In genomic region chr9:98311541-98311940, GRCh38 we compare ENCODE assay signal across 29 cellular contexts.
"Had no signal": no experiment of that assay in that cellular context is flagged by ENCODE, and none has a peak within 500 bp of the region (broad histone marks: within the 10 kb centered on the region; RNA-seq: fewer than 3 reads in every experiment).

No MANE protein-coding gene starts in this region.

- H3K27ac ChIP-seq: brain microvascular endothelial cell, Peyer's patch, SJSA1 had no signal

- FAIRE-seq: TTC549 had no signal

- H3K4me3 Mint-ChIP-seq: activated CD4-positive, alpha-beta T cell treated with anti-CD3 and anti-CD28 coated beads, Interleukin-2, amount 10 ng/mL, durations not matched to agents 24 days and 14 days; activated CD8-positive, alpha-beta T cell treated with anti-CD3 and anti-CD28 coated beads for 36 hours; activated naive CD8-positive, alpha-beta T cell treated with anti-CD3 and anti-CD28 coated beads for 36 hours; activated T-cell treated with anti-CD3 and anti-CD28 coated beads, Interleukin-2, amount 50 U/mL, for 72 hours; activated T-helper 17 cell treated with anti-CD3 and anti-CD28 coated beads, Interleukin-2, amount 50 U/mL, for 72 hours; T-helper 1 cell treated with Interleukin-12 subunit alpha and Interleukin-12 subunit beta and Interleukin-4 antibody, amounts not matched to agents 30 μg/mL and 1 μg/mL, for 36 hours; T-helper 2 cell treated with Interferon-gamma antibody and Interleukin-4, amounts not matched to agents 5 μg/mL and 100 μg/mL, for 36 hours had no signal

- H3K9ac ChIP-seq: SK-N-SH had no signal

- H3K9me3 Mint-ChIP-seq: activated CD4-positive, alpha-beta T cell treated with anti-CD3 and anti-CD28 coated beads, Interleukin-2, amount 10 ng/mL, durations not matched to agents 24 days and 14 days; activated CD8-positive, alpha-beta T cell treated with anti-CD3 and anti-CD28 coated beads for 36 hours; activated naive CD8-positive, alpha-beta T cell treated with anti-CD3 and anti-CD28 coated beads for 36 hours; activated T-cell treated with anti-CD3 and anti-CD28 coated beads, Interleukin-2, amount 50 U/mL, for 72 hours; activated T-helper 17 cell treated with anti-CD3 and anti-CD28 coated beads, Interleukin-2, amount 50 U/mL, for 72 hours; T-helper 1 cell treated with Interleukin-12 subunit alpha and Interleukin-12 subunit beta and Interleukin-4 antibody, amounts not matched to agents 30 μg/mL and 1 μg/mL, for 36 hours; T-helper 2 cell treated with Interferon-gamma antibody and Interleukin-4, amounts not matched to agents 5 μg/mL and 100 μg/mL, for 36 hours had no signal

- ATAC-seq: activated CD8-positive, alpha-beta T cell treated with anti-CD3 and anti-CD28 coated beads for 36 hours; activated T-cell treated with anti-CD3 and anti-CD28 coated beads, Interleukin-2, amount 50 U/mL, for 72 hours; activated T-helper 17 cell treated with anti-CD3 and anti-CD28 coated beads, Interleukin-2, amount 50 U/mL, for 72 hours; PC-3 had no signal

- H3K27ac Mint-ChIP-seq: activated CD4-positive, alpha-beta T cell treated with anti-CD3 and anti-CD28 coated beads, Interleukin-2, amount 10 ng/mL, durations not matched to agents 24 days and 14 days; activated CD8-positive, alpha-beta T cell treated with anti-CD3 and anti-CD28 coated beads for 36 hours; activated naive CD8-positive, alpha-beta T cell treated with anti-CD3 and anti-CD28 coated beads for 36 hours; activated T-cell treated with anti-CD3 and anti-CD28 coated beads, Interleukin-2, amount 50 U/mL, for 72 hours; activated T-helper 17 cell treated with anti-CD3 and anti-CD28 coated beads, Interleukin-2, amount 50 U/mL, for 72 hours; T-helper 1 cell treated with Interleukin-12 subunit alpha and Interleukin-12 subunit beta and Interleukin-4 antibody, amounts not matched to agents 30 μg/mL and 1 μg/mL, for 36 hours; T-helper 2 cell treated with Interferon-gamma antibody and Interleukin-4, amounts not matched to agents 5 μg/mL and 100 μg/mL, for 36 hours had no signal

- H3K4me1 ChIP-seq: Peyer's patch, SJSA1 had no signal

- H3K36me3 ChIP-seq: brain microvascular endothelial cell, Peyer's patch, SJSA1 had no signal

- H3K9me3 ChIP-seq: Peyer's patch, SJSA1, SK-N-SH had no signal

- H3K4me2 ChIP-seq: SK-N-SH had no signal

- DNase-seq: activated CD4-positive, alpha-beta T cell treated with anti-CD3 and anti-CD28 coated beads, Interleukin-2, amount 10 ng/mL, durations not matched to agents 24 days and 14 days; activated CD4-positive, alpha-beta T cell treated with anti-CD3 and anti-CD28 coated beads, Interleukin-2, amount 50 U/mL, for 4 hours; activated CD8-positive, alpha-beta T cell treated with anti-CD3 and anti-CD28 coated beads for 36 hours; activated effector memory CD4-positive, alpha-beta T cell treated with anti-CD3 and anti-CD28 coated beads, Interleukin-2, amount 50 U/mL, for 16 hours; activated naive CD4-positive, alpha-beta T cell; activated naive CD4-positive, alpha-beta T cell treated with anti-CD3 and anti-CD28 coated beads, Interleukin-2, amount 50 U/mL, for 16 hours; activated naive CD8-positive, alpha-beta T cell treated with anti-CD3 and anti-CD28 coated beads for 36 hours; activated T-cell treated with anti-CD3 and anti-CD28 coated beads, Interleukin-2, amount 50 U/mL, for 1 hour; activated T-cell treated with anti-CD3 and anti-CD28 coated beads, Interleukin-2, amount 50 U/mL, for 72 hours; amniotic stem cell; central memory CD4-positive, alpha-beta T cell; NCI-H1105; NCI-H1436; NCI-H187; NCI-H2029 treated with DMSO at 0.1 percent for 48 hours; NCI-H2107; NCI-H226; NCI-H446 treated with DMSO at 0.1 percent for 48 hours; PC-3; RPMI8226; SHP77 treated with DMSO at 0.1 percent for 48 hours; SK-N-SH had no signal

- H3K4me3 ChIP-seq: Peyer's patch, SJSA1 had no signal

- H3K27me3 Mint-ChIP-seq: activated CD8-positive, alpha-beta T cell treated with anti-CD3 and anti-CD28 coated beads for 36 hours; activated naive CD8-positive, alpha-beta T cell treated with anti-CD3 and anti-CD28 coated beads for 36 hours; activated T-helper 17 cell treated with anti-CD3 and anti-CD28 coated beads, Interleukin-2, amount 50 U/mL, for 72 hours had no signal

- H3K4me1 Mint-ChIP-seq: activated CD4-positive, alpha-beta T cell treated with anti-CD3 and anti-CD28 coated beads, Interleukin-2, amount 10 ng/mL, durations not matched to agents 24 days and 14 days; activated naive CD8-positive, alpha-beta T cell treated with anti-CD3 and anti-CD28 coated beads for 36 hours; activated T-helper 17 cell treated with anti-CD3 and anti-CD28 coated beads, Interleukin-2, amount 50 U/mL, for 72 hours had no signal

- H3K27me3 ChIP-seq: brain microvascular endothelial cell, Peyer's patch, SJSA1 had no signal
